ENCODE assay signal across 8 cellular contexts in the genomic region with DNA sequence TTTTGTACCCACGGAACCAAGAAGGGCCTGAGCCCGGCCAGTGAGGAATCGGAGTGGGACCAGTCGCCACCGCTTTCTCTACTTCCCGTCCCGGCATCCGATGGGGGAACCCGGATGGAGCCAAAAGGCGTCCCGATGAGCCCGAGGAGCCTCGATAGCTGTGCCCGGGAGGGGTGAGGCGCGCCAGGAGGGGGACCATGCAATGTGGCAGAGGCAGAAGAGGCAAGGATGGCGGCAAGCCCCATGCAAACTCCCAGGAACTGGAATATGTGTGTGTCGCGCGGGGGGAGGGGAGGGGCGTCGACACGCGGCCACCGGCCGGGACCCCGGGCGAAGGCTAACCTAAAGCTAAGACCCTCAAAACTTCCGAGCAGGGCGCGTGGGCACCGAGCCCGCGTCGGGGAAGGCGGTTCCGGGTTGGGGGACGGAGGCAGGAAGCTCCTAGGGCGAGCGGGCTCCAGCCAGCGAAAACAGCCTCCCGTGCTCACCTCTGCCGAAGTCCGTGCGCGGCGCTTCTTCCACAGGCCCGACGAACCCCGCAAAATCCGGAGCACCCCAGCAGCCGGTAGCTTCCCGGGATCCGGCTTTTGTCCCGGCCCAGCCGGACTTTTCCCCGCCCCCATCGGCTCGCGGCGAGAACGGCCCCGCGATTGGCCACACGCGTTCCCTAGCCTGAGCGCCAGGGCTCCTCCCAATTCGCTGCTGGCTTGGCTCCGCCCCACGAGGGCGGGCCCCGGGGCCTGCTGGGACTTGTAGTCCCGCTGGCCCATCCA. TPM values are rescaled to one million over a fixed set of nuclear protein-coding genes. Genes with fewer than 3 reads are reported as not detected.
DNase-seq lines count a peak whose midpoint lies in the region; ATAC-seq and TF ChIP-seq lines count a peak whose summit lies in the region.

A gene (minus strand): TSS at position 560 of the 773 bp plus-strand sequence. CDS start 5,078 bp downstream, outside the sequence.

- peak; percentile 87 to 96 (median 93) for DNase-seq in CD4-positive, alpha-beta T cell
- DNase-seq in HPDE6-E6E7 (ENCODE audit: extremely low spot score) = peak; percentile 98
- DNase-seq in NK-92 treated with Interleukin-12 subunit alpha and Interleukin-12 subunit beta, amount 100 ng/mL, for 24 hours (lab: John Stamatoyannopoulos, UW) = peak; percentile 94
- DNase-seq in effector memory CD4-positive, alpha-beta T cell = peak; percentile 90 to 93 (median 92)
- DNase-seq in memory B cell (ENCODE audit: low spot score in 2 of 2) = peak; percentile 91 to 93
- DNase-seq in stimulated activated CD8-positive, alpha-beta memory T cell treated with anti-CD3 and anti-CD28 coated beads, Interleukin-12 subunit alpha, Interleukin-12 subunit beta, amount 100 ng/mL, for 24 hours (ENCODE audit: extremely low read depth) = peak; percentile 84

- H3K27me3 ChIP-seq in CD4-positive, alpha-beta T cell (ENCODE audit: control insufficient read depth, insufficient read depth, low read length) = no peaks in the 10 kb centered on the region
- H3K27me3 ChIP-seq in effector memory CD4-positive, alpha-beta T cell (replicated peaks; ENCODE audit: control insufficient read depth, insufficient read depth, low read length, poor library complexity, severe bottlenecking) = no peaks in the 10 kb centered on the region

- peaks cover 9% of the 10 kb centered on the region for H3K4me1 ChIP-seq in effector memory CD4-positive, alpha-beta T cell (ENCODE audit: control insufficient read depth, insufficient read depth, low read length, poor library complexity, severe bottlenecking)

- H3K4me3 ChIP-seq in effector memory CD4-positive, alpha-beta T cell (ENCODE audit: insufficient read depth, low read depth, low read length, poor library complexity, severe bottlenecking) = peak within 1 kb of the TSS; percentile 100

- ATAC-seq in CD4-positive, alpha-beta T cell (ENCODE audit: poor library complexity) = peak; percentile 99
- ATAC-seq in GM19455 (IDR thresholded peaks at IDR 0.05; ENCODE audit: unreplicated experiment) (peak; percentile 87), memory B cell (ENCODE audit: low read depth) (peak; percentile 99)

- H3K36me3 Mint-ChIP-seq in CD4-positive, alpha-beta T cell (ENCODE audit: low read depth) = peaks cover 3% of the 10 kb centered on the region
- no peaks in the 10 kb centered on the region for H3K36me3 Mint-ChIP-seq in memory B cell

- CTCF ChIA-PET in CD4-positive, alpha-beta T cell (lab: Charles Lee) = interaction anchor here (1.8 kb wide), 1 partner anchor 12 kb away, joined by 12 read pairs; a partner anchor contains a TSS
- CTCF ChIA-PET in activated CD8-positive, alpha-beta memory T cell treated with anti-CD3 and anti-CD28 coated beads for 36 hours (lab: Charles Lee) = interaction anchor here (0.9 to 1.9 kb wide), 5 partner anchors 11 to 263 kb away, joined by 3 to 9 read pairs (median 3); a partner anchor contains a TSS

- H3K27me3 Mint-ChIP-seq in CD4-positive, alpha-beta T cell = no peaks in the 10 kb centered on the region
- no peaks in the 10 kb centered on the region for H3K27me3 Mint-ChIP-seq in memory B cell

- peak within 1 kb of the TSS; percentile 95 for H3K4me3 Mint-ChIP-seq in CD4-positive, alpha-beta T cell
- H3K4me3 Mint-ChIP-seq in memory B cell = peak within 1 kb of the TSS; percentile 98

- intact Hi-C loops in CD4-positive, alpha-beta T cell (cut with DNase I, micrococcal nuclease) = loop anchor here in 1 of 2 experiments (1.0 to 5.0 kb wide), 4 partner anchors 12 to 99 kb away; a partner anchor contains a TSS

- H3K36me3 ChIP-seq in effector memory CD4-positive, alpha-beta T cell (ENCODE audit: control insufficient read depth, insufficient read depth, low read length) = peaks cover 5% of the 10 kb centered on the region

- POLR2A ChIA-PET in CD4-positive, alpha-beta T cell (lab: Charles Lee) = interaction anchor here (0.5 to 3.6 kb wide), 11 partner anchors 11 to 1450 kb away, joined by 3 to 44 read pairs (median 4); a partner anchor contains a TSS
- POLR2A ChIA-PET in activated CD8-positive, alpha-beta memory T cell treated with anti-CD3 and anti-CD28 coated beads for 36 hours (lab: Charles Lee) = interaction anchor here (0.5 to 3.2 kb wide), 8 partner anchors 10 to 1071 kb away, joined by 3 to 27 read pairs (median 4); a partner anchor contains a TSS

- H3K9me3 Mint-ChIP-seq in CD4-positive, alpha-beta T cell = no peaks in the 10 kb centered on the region
- H3K9me3 Mint-ChIP-seq in memory B cell = no peaks in the 10 kb centered on the region

- H3K4me1 Mint-ChIP-seq in CD4-positive, alpha-beta T cell (ENCODE audit: low read depth) = peaks cover 27% of the 10 kb centered on the region
- peaks cover 24% of the 10 kb centered on the region for H3K4me1 Mint-ChIP-seq in memory B cell

- TF ChIP-seq CTCF in CD4-positive, alpha-beta T cell (IDR thresholded peaks at IDR 0.05) = no peak

- no peaks in the 10 kb centered on the region for H3K9me3 ChIP-seq in CD4-positive, alpha-beta T cell (ENCODE audit: control insufficient read depth, low read length)
- no peaks in the 10 kb centered on the region for H3K9me3 ChIP-seq in effector memory CD4-positive, alpha-beta T cell (ENCODE audit: control insufficient read depth, low read length)

- peak within 1 kb of the TSS; percentile 69 for H3K27ac ChIP-seq in CD4-positive, alpha-beta T cell (ENCODE audit: low read depth, low read length)
- H3K27ac ChIP-seq in effector memory CD4-positive, alpha-beta T cell (ENCODE audit: insufficient read depth, low read length, poor library complexity, severe bottlenecking) = peak within 1 kb of the TSS; percentile 82

- peak within 1 kb of the TSS; percentile 64 for H3K27ac Mint-ChIP-seq in CD4-positive, alpha-beta T cell
- H3K27ac Mint-ChIP-seq in memory B cell = peak within 1 kb of the TSS; percentile 91

RNA-seq across cellular contexts. Expression of the gene that starts here (rescaled TPM):
- total RNA-seq in CD4-positive, alpha-beta T cell = 10 to 100 TPM; 25.9 to 28.3 TPM
- total RNA-seq in activated CD8-positive, alpha-beta memory T cell treated with anti-CD3 and anti-CD28 coated beads for 36 hours = 100 to 1,000 TPM; 204 to 215 TPM

Comparison
In these comparisons a context has a peak if more than half of its experiments do, and no peak if none do; other contexts are left out.
1. Peak in every context shown above with its lines: DNase-seq, ATAC-seq, H3K4me3 ChIP-seq and H3K27ac ChIP-seq.
2. RNA of the gene that starts here (total RNA-seq): 204 to 215 TPM in activated CD8-positive, alpha-beta memory T cell treated with anti-CD3 and anti-CD28 coated beads for 36 hours; 25.9 to 28.3 TPM in CD4-positive, alpha-beta T cell; every median in the first group is over 4 times any median in the second.